8 cellular contexts compared by ENCODE assay signal in the genomic region with DNA sequence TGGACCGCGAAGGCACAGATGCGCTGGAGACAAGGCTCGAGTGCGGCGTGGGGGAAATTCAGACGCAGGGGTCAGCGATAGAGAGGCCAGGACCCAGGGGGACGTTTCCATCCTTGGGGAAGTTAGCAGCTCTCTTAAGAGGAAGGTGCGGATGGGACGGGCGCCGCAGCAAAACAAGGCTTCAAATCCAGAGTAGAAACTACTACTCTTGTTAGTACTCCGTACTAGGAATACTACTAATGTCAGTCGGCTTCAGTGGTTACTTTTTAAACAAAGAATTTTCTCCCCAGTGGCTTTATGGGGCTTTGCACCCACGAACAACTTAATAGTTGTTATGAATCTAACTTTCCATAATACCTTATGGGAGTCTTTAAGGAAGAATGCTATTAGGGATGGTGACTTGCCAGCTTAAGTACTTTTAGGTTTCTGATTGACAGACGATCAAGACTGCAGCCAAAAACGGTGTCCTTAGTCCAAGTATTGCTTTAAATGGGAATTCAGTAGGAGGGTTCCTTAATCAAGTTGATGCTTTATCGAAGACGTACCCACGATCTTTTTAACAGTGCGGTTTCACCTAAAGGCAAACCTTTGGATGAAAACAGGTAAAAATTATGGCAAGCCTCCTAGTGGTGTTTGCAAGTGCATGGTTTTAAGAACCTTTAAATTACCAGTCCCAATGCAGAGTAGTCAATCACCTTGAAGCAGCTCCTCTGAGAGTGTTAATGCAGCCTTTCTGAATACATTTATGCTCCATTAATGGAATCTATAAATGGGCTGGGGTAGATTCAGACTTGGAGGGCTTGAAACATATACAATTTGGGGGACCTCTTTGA. TPM values are rescaled to one million over a fixed set of nuclear protein-coding genes. Genes with fewer than 3 reads are reported as not detected.
A peak's percentile ranks its signal among the peaks of the same experiment; 100 is the strongest.
DNase-seq lines count a peak whose midpoint lies in the region; ATAC-seq and TF ChIP-seq lines count a peak whose summit lies in the region.

No MANE protein-coding gene starts in this region.

- H3K9me3 Mint-ChIP-seq in activated T-cell treated with anti-CD3 and anti-CD28 coated beads, Interleukin-2, amount 50 U/mL, for 24 hours = no peaks in the 10 kb centered on the region
- no peaks in the 10 kb centered on the region for H3K9me3 Mint-ChIP-seq in stimulated activated naive B cell treated with anti-CD40 and anti-IgM and Interleukin-4, amounts not matched to agents 10 μg/mL and 1 μg/mL and 100 μg/mL, for 72 hours

- no peak for DNase-seq in activated T-cell treated with anti-CD3 and anti-CD28 coated beads, Interleukin-2, amount 50 U/mL, for 24 hours
- no peak for DNase-seq in activated T-cell treated with anti-CD3 and anti-CD28 coated beads, Interleukin-2, amount 50 U/mL, for 48 hours
- DNase-seq in HEK293T (ENCODE audit: extremely low spot score) (no peak), NCI-H1105 treated with DMSO at 0.1 percent for 48 hours (lab: John Stamatoyannopoulos, UW) (peak; percentile 30), adrenal gland (no peak), iPS-NIHi7 (ENCODE audit: extremely low spot score) (peak; percentile 73)
- DNase-seq in stimulated activated naive B cell treated with anti-CD40 and anti-IgM and Interleukin-4, amounts not matched to agents 10 μg/mL and 1 μg/mL and 100 μg/mL, for 72 hours = no peak
- no peak for DNase-seq in activated effector memory CD4-positive, alpha-beta T cell treated with anti-CD3 and anti-CD28 coated beads, Interleukin-2, amount 50 U/mL, for 16 hours

- peak overlapping the region; percentile 74 to 97 (median 90) for H3K27ac ChIP-seq in adrenal gland

- 7 to 19% (median 9%) methylated on average over 10 to 22 of the region's 22 CpGs for WGBS in adrenal gland, 4 donors

- peaks cover 0 to 1% of the 10 kb centered on the region in 2 donors for H3K36me3 ChIP-seq in adrenal gland (replicated peaks in 1 of 2)

- peak overlapping the region; percentile 93 for H3K27ac Mint-ChIP-seq in activated T-cell treated with anti-CD3 and anti-CD28 coated beads, Interleukin-2, amount 50 U/mL, for 24 hours
- H3K27ac Mint-ChIP-seq in stimulated activated naive B cell treated with anti-CD40 and anti-IgM and Interleukin-4, amounts not matched to agents 10 μg/mL and 1 μg/mL and 100 μg/mL, for 72 hours = peak overlapping the region; percentile 96

- no peaks in the 10 kb centered on the region for H3K27me3 ChIP-seq in adrenal gland

- intact Hi-C loops in adrenal gland (cut with DNase I) = loop anchor here (2.0 to 5.0 kb wide), 2 partner anchors 57 to 60 kb away; no protein-coding TSS in a partner anchor

- CTCF ChIA-PET in HEK293T (lab: Yijun Ruan, JAX) = interaction anchor here (0.5 to 2.5 kb wide), 8 partner anchors 16 to 181 kb away, joined by 3 to 16 read pairs (median 3); no protein-coding TSS in a partner anchor

- H3K27me3 Mint-ChIP-seq in activated T-cell treated with anti-CD3 and anti-CD28 coated beads, Interleukin-2, amount 50 U/mL, for 24 hours = no peaks in the 10 kb centered on the region
- no peaks in the 10 kb centered on the region for H3K27me3 Mint-ChIP-seq in stimulated activated naive B cell treated with anti-CD40 and anti-IgM and Interleukin-4, amounts not matched to agents 10 μg/mL and 1 μg/mL and 100 μg/mL, for 72 hours

- H3K4me3 ChIP-seq in adrenal gland = peak overlapping the region in 3 of 4 donors; percentile 57 to 74 (median 71)

- peaks cover 16% of the 10 kb centered on the region for H3K36me3 Mint-ChIP-seq in activated T-cell treated with anti-CD3 and anti-CD28 coated beads, Interleukin-2, amount 50 U/mL, for 24 hours (ENCODE audit: low read depth)
- H3K36me3 Mint-ChIP-seq in stimulated activated naive B cell treated with anti-CD40 and anti-IgM and Interleukin-4, amounts not matched to agents 10 μg/mL and 1 μg/mL and 100 μg/mL, for 72 hours = peaks cover 0 to 3% of the 10 kb centered on the region in 2 donors

- POLR2A ChIA-PET in HEK293T (lab: Yijun Ruan, JAX) = interaction anchor here (0.6 to 3.8 kb wide), 11 partner anchors 7 to 284 kb away, joined by 3 to 39 read pairs (median 4); partner anchors contain the start of genes CPEB3 and MARCHF5

- H3K4me1 ChIP-seq in adrenal gland (replicated peaks in 1 of 2) = peaks cover 9 to 22% of the 10 kb centered on the region in 2 donors

- peak in 2 of 6 experiments; percentile 4 to 39 for TF ChIP-seq CTCF in adrenal gland (IDR thresholded peaks at IDR 0.05)

- no peaks in the 10 kb centered on the region for H3K9me3 ChIP-seq in adrenal gland (replicated peaks in 1 of 3)

- peak overlapping the region; percentile 87 for H3K4me3 Mint-ChIP-seq in activated T-cell treated with anti-CD3 and anti-CD28 coated beads, Interleukin-2, amount 50 U/mL, for 24 hours
- peak overlapping the region; percentile 87 to 91 for H3K4me3 Mint-ChIP-seq in stimulated activated naive B cell treated with anti-CD40 and anti-IgM and Interleukin-4, amounts not matched to agents 10 μg/mL and 1 μg/mL and 100 μg/mL, for 72 hours

- peak; percentile 33 to 36 for ATAC-seq in stimulated activated naive B cell treated with anti-CD40 and anti-IgM and Interleukin-4, amounts not matched to agents 10 μg/mL and 1 μg/mL and 100 μg/mL, for 72 hours (replicated peaks)

- H3K4me1 Mint-ChIP-seq in activated T-cell treated with anti-CD3 and anti-CD28 coated beads, Interleukin-2, amount 50 U/mL, for 24 hours (ENCODE audit: low read depth) = peaks cover 38% of the 10 kb centered on the region
- H3K4me1 Mint-ChIP-seq in stimulated activated naive B cell treated with anti-CD40 and anti-IgM and Interleukin-4, amounts not matched to agents 10 μg/mL and 1 μg/mL and 100 μg/mL, for 72 hours = peaks cover 17 to 29% of the 10 kb centered on the region in 2 donors

- no peak for TF ChIP-seq POLR2A in adrenal gland (IDR thresholded peaks at IDR 0.05)

TF ChIP-seq in HEK293T, 16 proteins besides CTCF, POLR2A, EP300 and RAD21:
- TF ChIP-seq LEF1 (IDR thresholded peaks at IDR 0.05; ENCODE audit: borderline replicate concordance) (no peak), PKNOX1 (IDR thresholded peaks at IDR 0.05) (peak; percentile 91), L3MBTL2 (conservative IDR thresholded peaks at IDR 0.05) (no peak)

RNA-seq across cellular contexts. Expression of gene IDE, which starts 0.9 kb away (rescaled TPM):
- total RNA-seq in adrenal gland = 10 to 100 TPM; 24.5 to 62.0 (median 37.4) TPM
- 10 to 100 TPM in 1 of 3 donors, 1 to 10 TPM in 2; 8.6 to 44.9 (median 8.8) TPM for polyA plus RNA-seq in adrenal gland

RNA-seq across cellular contexts. Expression of gene KIF11, which starts 18.2 kb away (rescaled TPM):
- total RNA-seq in adrenal gland = 1 to 10 TPM in 6 of 8 donors, under 1 TPM in 2; 0.48 to 3.2 (median 1.4) TPM
- polyA plus RNA-seq in adrenal gland = 1 to 10 TPM in 1 of 3 donors, under 1 TPM in 2; 0.30 to 2.8 (median 0.64) TPM

Comparison
In these comparisons a context has a peak if more than half of its experiments do, and no peak if none do; other contexts are left out.
1. DNase-seq: peak in NCI-H1105 treated with DMSO at 0.1 percent for 48 hours (single experiment) and iPS-NIHi7 (single experiment); none in activated T-cell treated with anti-CD3 and anti-CD28 coated beads, Interleukin-2, amount 50 U/mL, for 24 hours (single experiment), activated T-cell treated with anti-CD3 and anti-CD28 coated beads, Interleukin-2, amount 50 U/mL, for 48 hours (0 of 2), HEK293T (single experiment), adrenal gland (0 of 7), stimulated activated naive B cell treated with anti-CD40 and anti-IgM and Interleukin-4, amounts not matched to agents 10 μg/mL and 1 μg/mL and 100 μg/mL, for 72 hours (single experiment) and activated effector memory CD4-positive, alpha-beta T cell treated with anti-CD3 and anti-CD28 coated beads, Interleukin-2, amount 50 U/mL, for 16 hours (single experiment).